In the genomic region with DNA sequence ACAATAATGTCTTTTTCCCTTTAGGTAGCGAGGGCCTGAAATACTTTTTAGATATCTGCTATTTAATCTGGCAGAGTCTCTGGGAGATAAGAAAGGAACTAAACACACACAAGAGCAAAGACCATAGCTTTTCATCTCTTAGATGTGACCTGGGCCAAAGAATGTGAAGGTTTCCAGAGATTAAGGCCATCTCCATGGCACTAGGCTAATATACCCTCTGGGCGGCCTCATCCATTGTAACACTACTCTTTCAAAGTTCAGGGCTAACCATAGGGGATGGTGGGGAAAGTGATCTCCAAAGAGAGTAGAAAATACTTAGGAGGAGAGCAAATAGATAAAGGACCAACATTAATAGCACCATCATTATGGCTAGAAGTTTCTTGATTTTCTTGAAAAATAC, we compare ENCODE assay signal across 28 cellular contexts.
"Had no signal": no experiment of that assay in that cellular context is flagged by ENCODE, and none has a peak within 500 bp of the region (broad histone marks: within the 10 kb centered on the region; RNA-seq: fewer than 3 reads in every experiment).

No MANE protein-coding gene starts in this region.

- DNase-seq: colonic mucosa; cortex of kidney; dermis blood vessel endothelial cell; dorsolateral prefrontal cortex; effector CD4-positive, alpha-beta T cell; effector CD8-positive, alpha-beta T cell; effector memory CD4-positive, alpha-beta T cell; effector memory CD8-positive, alpha-beta T cell; endodermal cell; erythroblast; esophagus squamous epithelium; foreskin fibroblast; foreskin keratinocyte; foreskin melanocyte; gastrocnemius medialis; glutamatergic neuron; head of caudate nucleus; heart left ventricle had no signal

- H3K27ac ChIP-seq: colonic mucosa, coronary artery, dorsolateral prefrontal cortex, epithelial cell of prostate, esophagus muscularis mucosa, esophagus squamous epithelium, foreskin keratinocyte, gastrocnemius medialis, gastroesophageal sphincter, heart left ventricle had no signal

- H3K27ac Mint-ChIP-seq: dendritic cell treated with granulocyte-macrophage colony-stimulating factor and Interleukin-4, amounts not matched to agents 40 ng/mL and 50 ng/mL, for 4 days; effector memory CD8-positive, alpha-beta T cell; endodermal cell had no signal

- H3K4me1 Mint-ChIP-seq: endodermal cell had no signal

- ATAC-seq: effector memory CD8-positive, alpha-beta T cell; esophagus mucosa; foreskin keratinocyte; gastrocnemius medialis; gastroesophageal sphincter; heart left ventricle had no signal

- H3K4me3 Mint-ChIP-seq: dendritic cell treated with granulocyte-macrophage colony-stimulating factor and Interleukin-4, amounts not matched to agents 40 ng/mL and 50 ng/mL, for 4 days; effector memory CD8-positive, alpha-beta T cell; endodermal cell had no signal

- H3K27me3 Mint-ChIP-seq: dendritic cell treated with granulocyte-macrophage colony-stimulating factor and Interleukin-4, amounts not matched to agents 40 ng/mL and 50 ng/mL, for 4 days; effector memory CD8-positive, alpha-beta T cell had no signal

- H3K36me3 ChIP-seq: colonic mucosa, esophagus muscularis mucosa, esophagus squamous epithelium, gastrocnemius medialis, gastroesophageal sphincter, heart left ventricle had no signal

- H3K27me3 ChIP-seq: colonic mucosa, dorsolateral prefrontal cortex, esophagus muscularis mucosa, esophagus squamous epithelium, foreskin keratinocyte, gastrocnemius medialis, gastroesophageal sphincter, heart left ventricle had no signal

- H3K9me3 Mint-ChIP-seq: dendritic cell treated with granulocyte-macrophage colony-stimulating factor and Interleukin-4, amounts not matched to agents 40 ng/mL and 50 ng/mL, for 4 days; endodermal cell had no signal

- H3K4me3 ChIP-seq: colonic mucosa, coronary artery, dorsolateral prefrontal cortex, esophagus muscularis mucosa, esophagus squamous epithelium, gastrocnemius medialis, gastroesophageal sphincter, heart left ventricle had no signal

- H3K9me3 ChIP-seq: colonic mucosa, esophagus muscularis mucosa, esophagus squamous epithelium, gastrocnemius medialis, heart left ventricle had no signal

- FAIRE-seq: colon, endometrium, endothelial cell of umbilical vein, frontal cortex had no signal

- H3K4me1 ChIP-seq: colonic mucosa, esophagus muscularis mucosa, esophagus squamous epithelium, foreskin keratinocyte, gastrocnemius medialis, gastroesophageal sphincter, heart left ventricle had no signal
